Comparison of ENCODE assay signal across 1 cellular context in genomic region chr5:150159741-150160179, GRCh38.
A peak's percentile ranks its signal among the peaks of the same experiment; 100 is the strongest.
TF ChIP-seq lines count a peak whose summit lies in the region.

No MANE protein-coding gene starts in this region.

TF ChIP-seq in GM12878, 131 proteins besides CTCF, POLR2A, EP300 and RAD21 (continued from another document):
- TF ChIP-seq, protein P1, sequence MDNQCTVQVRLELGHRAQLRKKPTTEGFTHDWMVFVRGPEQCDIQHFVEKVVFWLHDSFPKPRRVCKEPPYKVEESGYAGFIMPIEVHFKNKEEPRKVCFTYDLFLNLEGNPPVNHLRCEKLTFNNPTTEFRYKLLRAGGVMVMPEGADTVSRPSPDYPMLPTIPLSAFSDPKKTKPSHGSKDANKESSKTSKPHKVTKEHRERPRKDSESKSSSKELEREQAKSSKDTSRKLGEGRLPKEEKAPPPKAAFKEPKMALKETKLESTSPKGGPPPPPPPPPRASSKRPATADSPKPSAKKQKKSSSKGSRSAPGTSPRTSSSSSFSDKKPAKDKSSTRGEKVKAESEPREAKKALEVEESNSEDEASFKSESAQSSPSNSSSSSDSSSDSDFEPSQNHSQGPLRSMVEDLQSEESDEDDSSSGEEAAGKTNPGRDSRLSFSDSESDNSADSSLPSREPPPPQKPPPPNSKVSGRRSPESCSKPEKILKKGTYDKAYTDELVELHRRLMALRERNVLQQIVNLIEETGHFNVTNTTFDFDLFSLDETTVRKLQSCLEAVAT (IDR thresholded peaks at IDR 0.05): 0 out of 2 replicates have a peak, but pooled peaks have one; percentile 18
- TF ChIP-seq IKZF2 (IDR thresholded peaks at IDR 0.05) (peak; percentile 46 to 48; a peak in 2 of 4 replicates), EED (IDR thresholded peaks at IDR 0.05; ENCODE audit: low read depth) (no peak), MTA2 (IDR thresholded peaks at IDR 0.05; ENCODE audit: low read depth) (peak; percentile 26; the same call in 1 of the 2 replicates), BHLHE40 (IDR thresholded peaks at IDR 0.05; ENCODE audit: borderline replicate concordance in 1 of 2, low read depth in 2 of 2, low read length in 1 of 2) (peak in 1 of 2 experiments; percentile 40; a peak in 1 of 4 replicates), CHD1 (IDR thresholded peaks at IDR 0.05; ENCODE audit: low read depth, low read length) (no peak), E2F8 (IDR thresholded peaks at IDR 0.05; ENCODE audit: low read depth, partially characterized antibody) (no peak), IRF4 (IDR thresholded peaks at IDR 0.05; ENCODE audit: low read depth, low read length) (0 out of 2 replicates have a peak, but pooled peaks have one; percentile 7), TCF12 (IDR thresholded peaks at IDR 0.05; ENCODE audit: low read depth, low read length) (peak; percentile 37; the same call in 1 of the 2 replicates), BRCA1 (IDR thresholded peaks at IDR 0.05; ENCODE audit: low read depth, low read length) (no peak), CBFB (IDR thresholded peaks at IDR 0.05; ENCODE audit: low read depth) (no peak), BCL11A (IDR thresholded peaks at IDR 0.05; ENCODE audit: low read depth, low read length) (0 out of 2 replicates have a peak, but pooled peaks have one; percentile 34), BMI1 (IDR thresholded peaks at IDR 0.05; ENCODE audit: borderline replicate concordance) (no peak), SREBF1 (IDR thresholded peaks at IDR 0.05; ENCODE audit: low read length) (no peak), IKZF1 (conservative IDR thresholded peaks at IDR 0.05) (peak; percentile 61), CHD2 (IDR thresholded peaks at IDR 0.05; ENCODE audit: borderline replicate concordance, low read depth, low read length) (peak; percentile 62; the same call in 1 of the 2 replicates), DPF2 (IDR thresholded peaks at IDR 0.05) (0 out of 2 replicates have a peak, but pooled peaks have one; percentile 53), STAT3 (IDR thresholded peaks at IDR 0.05; ENCODE audit: low read depth, low read length) (no peak), POLR2AphosphoS5 (IDR thresholded peaks at IDR 0.05; ENCODE audit: low read length) (no peak), TCF3 (IDR thresholded peaks at IDR 0.05; ENCODE audit: borderline replicate concordance, insufficient read depth, low read depth, low read length) (no peak), RCOR1 (conservative IDR thresholded peaks at IDR 0.05; ENCODE audit: low read depth, low read length) (no peak), HDAC6 (IDR thresholded peaks at IDR 0.05; ENCODE audit: unreplicated experiment) (no peak), ATF3 (IDR thresholded peaks at IDR 0.05; ENCODE audit: borderline replicate concordance, extremely low read depth, low read depth, low read length) (no peak), GATAD2B (conservative IDR thresholded peaks at IDR 0.05; ENCODE audit: low read depth) (peak; percentile 61), ASH2L (IDR thresholded peaks at IDR 0.05; ENCODE audit: borderline replicate concordance, low read depth) (no peak), RUNX3 (IDR thresholded peaks at IDR 0.05; ENCODE audit: low read length) (peak; percentile 22; the same call in 1 of the 2 replicates), EGR1 (IDR thresholded peaks at IDR 0.05; ENCODE audit: borderline replicate concordance in 1 of 2, low read depth in 2 of 2, low read length in 2 of 2) (peak in 1 of 2 experiments; percentile 60; a peak in 1 of 3 replicates)
- TF ChIP-seq, protein P2, sequence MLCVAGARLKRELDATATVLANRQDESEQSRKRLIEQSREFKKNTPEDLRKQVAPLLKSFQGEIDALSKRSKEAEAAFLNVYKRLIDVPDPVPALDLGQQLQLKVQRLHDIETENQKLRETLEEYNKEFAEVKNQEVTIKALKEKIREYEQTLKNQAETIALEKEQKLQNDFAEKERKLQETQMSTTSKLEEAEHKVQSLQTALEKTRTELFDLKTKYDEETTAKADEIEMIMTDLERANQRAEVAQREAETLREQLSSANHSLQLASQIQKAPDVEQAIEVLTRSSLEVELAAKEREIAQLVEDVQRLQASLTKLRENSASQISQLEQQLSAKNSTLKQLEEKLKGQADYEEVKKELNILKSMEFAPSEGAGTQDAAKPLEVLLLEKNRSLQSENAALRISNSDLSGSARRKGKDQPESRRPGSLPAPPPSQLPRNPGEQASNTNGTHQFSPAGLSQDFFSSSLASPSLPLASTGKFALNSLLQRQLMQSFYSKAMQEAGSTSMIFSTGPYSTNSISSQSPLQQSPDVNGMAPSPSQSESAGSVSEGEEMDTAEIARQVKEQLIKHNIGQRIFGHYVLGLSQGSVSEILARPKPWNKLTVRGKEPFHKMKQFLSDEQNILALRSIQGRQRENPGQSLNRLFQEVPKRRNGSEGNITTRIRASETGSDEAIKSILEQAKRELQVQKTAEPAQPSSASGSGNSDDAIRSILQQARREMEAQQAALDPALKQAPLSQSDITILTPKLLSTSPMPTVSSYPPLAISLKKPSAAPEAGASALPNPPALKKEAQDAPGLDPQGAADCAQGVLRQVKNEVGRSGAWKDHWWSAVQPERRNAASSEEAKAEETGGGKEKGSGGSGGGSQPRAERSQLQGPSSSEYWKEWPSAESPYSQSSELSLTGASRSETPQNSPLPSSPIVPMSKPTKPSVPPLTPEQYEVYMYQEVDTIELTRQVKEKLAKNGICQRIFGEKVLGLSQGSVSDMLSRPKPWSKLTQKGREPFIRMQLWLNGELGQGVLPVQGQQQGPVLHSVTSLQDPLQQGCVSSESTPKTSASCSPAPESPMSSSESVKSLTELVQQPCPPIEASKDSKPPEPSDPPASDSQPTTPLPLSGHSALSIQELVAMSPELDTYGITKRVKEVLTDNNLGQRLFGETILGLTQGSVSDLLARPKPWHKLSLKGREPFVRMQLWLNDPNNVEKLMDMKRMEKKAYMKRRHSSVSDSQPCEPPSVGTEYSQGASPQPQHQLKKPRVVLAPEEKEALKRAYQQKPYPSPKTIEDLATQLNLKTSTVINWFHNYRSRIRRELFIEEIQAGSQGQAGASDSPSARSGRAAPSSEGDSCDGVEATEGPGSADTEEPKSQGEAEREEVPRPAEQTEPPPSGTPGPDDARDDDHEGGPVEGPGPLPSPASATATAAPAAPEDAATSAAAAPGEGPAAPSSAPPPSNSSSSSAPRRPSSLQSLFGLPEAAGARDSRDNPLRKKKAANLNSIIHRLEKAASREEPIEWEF (IDR thresholded peaks at IDR 0.05; ENCODE audit: insufficient replicate concordance, low read depth, low read length): peak; percentile 44
- TF ChIP-seq, protein P3, sequence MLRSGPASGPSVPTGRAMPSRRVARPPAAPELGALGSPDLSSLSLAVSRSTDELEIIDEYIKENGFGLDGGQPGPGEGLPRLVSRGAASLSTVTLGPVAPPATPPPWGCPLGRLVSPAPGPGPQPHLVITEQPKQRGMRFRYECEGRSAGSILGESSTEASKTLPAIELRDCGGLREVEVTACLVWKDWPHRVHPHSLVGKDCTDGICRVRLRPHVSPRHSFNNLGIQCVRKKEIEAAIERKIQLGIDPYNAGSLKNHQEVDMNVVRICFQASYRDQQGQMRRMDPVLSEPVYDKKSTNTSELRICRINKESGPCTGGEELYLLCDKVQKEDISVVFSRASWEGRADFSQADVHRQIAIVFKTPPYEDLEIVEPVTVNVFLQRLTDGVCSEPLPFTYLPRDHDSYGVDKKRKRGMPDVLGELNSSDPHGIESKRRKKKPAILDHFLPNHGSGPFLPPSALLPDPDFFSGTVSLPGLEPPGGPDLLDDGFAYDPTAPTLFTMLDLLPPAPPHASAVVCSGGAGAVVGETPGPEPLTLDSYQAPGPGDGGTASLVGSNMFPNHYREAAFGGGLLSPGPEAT (IDR thresholded peaks at IDR 0.05; ENCODE audit: low read depth): peak; percentile 34; the same call in 1 of the 2 replicates
- TF ChIP-seq, protein P4, sequence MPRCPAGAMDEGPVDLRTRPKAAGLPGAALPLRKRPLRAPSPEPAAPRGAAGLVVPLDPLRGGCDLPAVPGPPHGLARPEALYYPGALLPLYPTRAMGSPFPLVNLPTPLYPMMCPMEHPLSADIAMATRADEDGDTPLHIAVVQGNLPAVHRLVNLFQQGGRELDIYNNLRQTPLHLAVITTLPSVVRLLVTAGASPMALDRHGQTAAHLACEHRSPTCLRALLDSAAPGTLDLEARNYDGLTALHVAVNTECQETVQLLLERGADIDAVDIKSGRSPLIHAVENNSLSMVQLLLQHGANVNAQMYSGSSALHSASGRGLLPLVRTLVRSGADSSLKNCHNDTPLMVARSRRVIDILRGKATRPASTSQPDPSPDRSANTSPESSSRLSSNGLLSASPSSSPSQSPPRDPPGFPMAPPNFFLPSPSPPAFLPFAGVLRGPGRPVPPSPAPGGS (IDR thresholded peaks at IDR 0.05; ENCODE audit: borderline replicate concordance, insufficient read depth, low read depth, low read length, poor library complexity, severe bottlenecking): no peak
